Comparison of ENCODE assay signal across 24 cellular contexts in genomic region chr1:56795864-56796263, GRCh38. TPM values are rescaled to one million over a fixed set of nuclear protein-coding genes. Genes with fewer than 3 reads are reported as not detected.
"Had no signal": no experiment of that assay in that cellular context is flagged by ENCODE, and none has a peak within 500 bp of the region (broad histone marks: within the 10 kb centered on the region; RNA-seq: fewer than 3 reads in every experiment).

No MANE protein-coding gene starts in this region.

- H3K9me3 ChIP-seq: SJSA1 had no signal

- H3K27ac ChIP-seq: HL-60, KMS-11, SJSA1, SK-N-MC had no signal

- H3K36me3 ChIP-seq: SJSA1 had no signal

- DNase-seq: Kasumi-1, MM.1S, NCI-H1092 treated with DMSO at 0.1 percent for 48 hours, NCI-H1436, NCI-H187, NCI-H2029, NCI-H2081 treated with DMSO at 0.1 percent for 48 hours, NCI-H2171, NCI-H226, NCI-H446, NCI-H510A, NCI-H524 treated with DMSO at 0.1 percent for 48 hours, NCI-H69, NCI-H774, Right ventricle myocardium superior, RPMI8226, SIG-M5 had no signal

- H3K4me2 ChIP-seq: KMS-11 had no signal

- H3K4me3 ChIP-seq: SJSA1, SK-N-MC had no signal

- H3K27me3 ChIP-seq: SJSA1 had no signal

- FAIRE-seq: HTR-8/SVneo, RCC 7860 had no signal

- H3K9ac ChIP-seq: KMS-11 had no signal

RNA-seq across cellular contexts. Expression of gene FYB2, which starts 23.3 kb away (rescaled TPM):
- total RNA-seq: M059J had no signal

RNA-seq across cellular contexts. Expression of gene C8A, which starts 58.7 kb away (rescaled TPM):
- total RNA-seq: M059J, Right ventricle myocardium superior, SJSA1 had no signal
